Comparison of ENCODE assay signal across 8 cellular contexts in the genomic region with DNA sequence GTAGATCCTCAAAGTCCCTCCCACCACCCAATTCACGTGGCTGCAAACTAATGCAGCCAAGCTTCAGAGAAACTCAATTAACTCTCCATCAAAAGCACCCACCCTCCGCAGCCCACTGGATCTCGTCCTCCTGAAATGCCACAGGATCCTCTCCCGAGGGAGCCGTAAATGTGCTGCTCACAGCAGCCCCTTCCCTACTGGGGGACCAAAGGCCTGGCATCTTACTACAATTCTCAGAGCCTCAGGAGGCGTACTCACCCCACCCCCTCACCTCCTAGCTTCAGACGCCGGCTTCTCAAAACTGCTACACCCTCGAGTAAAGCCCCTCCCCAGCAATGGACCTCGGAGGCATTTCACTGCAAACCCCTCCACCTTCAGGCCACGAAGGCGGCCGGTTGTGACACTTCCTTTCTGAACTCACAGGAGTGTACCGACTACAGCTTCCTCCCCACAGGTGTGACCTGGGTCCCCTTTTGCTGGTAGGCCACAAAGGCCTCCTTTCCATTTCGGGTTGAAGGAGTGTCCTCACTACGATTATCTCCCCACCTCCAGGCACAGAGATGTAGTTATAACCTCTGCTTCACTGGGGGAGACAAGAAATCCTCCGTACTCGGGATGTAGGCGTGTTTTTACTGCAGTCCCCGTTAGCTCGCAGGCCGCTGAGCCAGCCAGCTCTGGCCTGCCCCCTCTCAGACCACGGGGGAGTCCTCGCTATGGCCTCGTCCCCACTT. TPM values are rescaled to one million over a fixed set of nuclear protein-coding genes. Genes with fewer than 3 reads are reported as not detected.
A peak's percentile ranks its signal among the peaks of the same experiment; 100 is the strongest.
DNase-seq lines count a peak whose midpoint lies in the region; ATAC-seq and TF ChIP-seq lines count a peak whose summit lies in the region.

No MANE protein-coding gene starts in this region.

- CTCF ChIA-PET in activated CD4-positive, alpha-beta T cell treated with anti-CD3 and anti-CD28 coated beads, Interleukin-2, amount 10 ng/mL, durations not matched to agents 7 days and 5 days (lab: Charles Lee), result interaction anchor here (0.6 to 2.2 kb wide), 8 partner anchors 9 to 201 kb away, joined by 3 to 7 read pairs (median 3); a partner anchor contains a TSS

- H3K27ac ChIP-seq in colonic mucosa, result peak overlapping the region; percentile 89

- peaks cover 37% of the 10 kb centered on the region for H3K36me3 Mint-ChIP-seq in activated CD4-positive, alpha-beta T cell treated with anti-CD3 and anti-CD28 coated beads, Interleukin-2, amount 10 ng/mL, durations not matched to agents 7 days and 5 days (ENCODE audit: low read depth)

- H3K9me3 Mint-ChIP-seq in activated CD4-positive, alpha-beta T cell treated with anti-CD3 and anti-CD28 coated beads, Interleukin-2, amount 10 ng/mL, durations not matched to agents 7 days and 5 days, result no peaks in the 10 kb centered on the region

- no peaks in the 10 kb centered on the region for H3K36me3 ChIP-seq in colonic mucosa

- DNase-seq in NCI-H2029 (lab: John Stamatoyannopoulos, UW), result peak; percentile 45
- DNase-seq in NCI-H2029 treated with DMSO at 0.1 percent for 48 hours (lab: John Stamatoyannopoulos, UW), result no peak
- DNase-seq in NCI-H2227 (lab: John Stamatoyannopoulos, UW; ENCODE audit: unreplicated experiment), result peak; percentile 80
- DNase-seq in activated CD4-positive, alpha-beta T cell treated with anti-CD3 and anti-CD28 coated beads, Interleukin-2, amount 10 ng/mL, durations not matched to agents 7 days and 5 days, result peak; percentile 76
- peak; percentile 69 for DNase-seq in colonic mucosa
- peak; percentile 51 for DNase-seq in medulla oblongata (ENCODE audit: extremely low spot score)
- peak; percentile 30 for DNase-seq in stimulated activated CD8-positive, alpha-beta memory T cell treated with anti-CD3 and anti-CD28 coated beads, Interleukin-15, amount 100 ng/mL, for 1 hour (ENCODE audit: low read depth)

- H3K4me3 Mint-ChIP-seq in activated CD4-positive, alpha-beta T cell treated with anti-CD3 and anti-CD28 coated beads, Interleukin-2, amount 10 ng/mL, durations not matched to agents 7 days and 5 days, result peak overlapping the region; percentile 98

- H3K4me1 Mint-ChIP-seq in activated CD4-positive, alpha-beta T cell treated with anti-CD3 and anti-CD28 coated beads, Interleukin-2, amount 10 ng/mL, durations not matched to agents 7 days and 5 days, result peaks cover 47% of the 10 kb centered on the region

- H3K4me1 ChIP-seq in colonic mucosa, result peaks cover 11% of the 10 kb centered on the region

- H3K4me3 ChIP-seq in colonic mucosa, result peak overlapping the region; percentile 54

- POLR2A ChIA-PET in activated CD4-positive, alpha-beta T cell treated with anti-CD3 and anti-CD28 coated beads, Interleukin-2, amount 10 ng/mL, durations not matched to agents 7 days and 5 days (lab: Charles Lee), result interaction anchor here (0.9 to 1.4 kb wide), 5 partner anchors 46 to 290 kb away, joined by 3 to 9 read pairs (median 6); a partner anchor contains a TSS

- intact Hi-C loops in colonic mucosa (cut with DNase I), result loop anchor here (5.0 kb wide), 1 partner anchor 47 kb away; a partner anchor contains a TSS

- peak overlapping the region; percentile 100 for H3K9ac ChIP-seq in colonic mucosa (ENCODE audit: low read depth in 2 of 2, low read length in 2 of 2)

- ATAC-seq in HG02840 (IDR thresholded peaks at IDR 0.05; ENCODE audit: low FRiP score, unreplicated experiment), result peak; percentile 25

- TF ChIP-seq CTCF in colonic mucosa (IDR thresholded peaks at IDR 0.05), result no peak

- no peaks in the 10 kb centered on the region for H3K27me3 ChIP-seq in colonic mucosa

- H3K9me3 ChIP-seq in colonic mucosa, result no peaks in the 10 kb centered on the region

- no peaks in the 10 kb centered on the region for H3K27me3 Mint-ChIP-seq in activated CD4-positive, alpha-beta T cell treated with anti-CD3 and anti-CD28 coated beads, Interleukin-2, amount 10 ng/mL, durations not matched to agents 7 days and 5 days

- H3K27ac Mint-ChIP-seq in activated CD4-positive, alpha-beta T cell treated with anti-CD3 and anti-CD28 coated beads, Interleukin-2, amount 10 ng/mL, durations not matched to agents 7 days and 5 days, result peak overlapping the region; percentile 99

RNA-seq across cellular contexts. Expression of a gene that starts 0.7 kb away (rescaled TPM):
- 100 to 1,000 TPM; 252 to 256 TPM for total RNA-seq in activated CD4-positive, alpha-beta T cell treated with anti-CD3 and anti-CD28 coated beads, Interleukin-2, amount 10 ng/mL, durations not matched to agents 7 days and 5 days
- total RNA-seq in colonic mucosa, result 100 to 1,000 TPM; 137 to 152 TPM

RNA-seq across cellular contexts. Expression of a gene that starts 0.7 kb away (rescaled TPM):
- 100 to 1,000 TPM; 121 to 127 TPM for total RNA-seq in activated CD4-positive, alpha-beta T cell treated with anti-CD3 and anti-CD28 coated beads, Interleukin-2, amount 10 ng/mL, durations not matched to agents 7 days and 5 days
- total RNA-seq in colonic mucosa, result 10 to 100 TPM; 63.8 to 74.5 TPM

RNA-seq across cellular contexts. Expression of a gene that starts 35.2 kb away (rescaled TPM):
- total RNA-seq in activated CD4-positive, alpha-beta T cell treated with anti-CD3 and anti-CD28 coated beads, Interleukin-2, amount 10 ng/mL, durations not matched to agents 7 days and 5 days, result 10 to 100 TPM; 33.2 to 36.6 TPM
- 10 to 100 TPM; 42.0 to 45.1 TPM for total RNA-seq in colonic mucosa

RNA-seq across cellular contexts. Expression of a gene that starts 35.2 kb away (rescaled TPM):
- total RNA-seq in activated CD4-positive, alpha-beta T cell treated with anti-CD3 and anti-CD28 coated beads, Interleukin-2, amount 10 ng/mL, durations not matched to agents 7 days and 5 days, result 100 to 1,000 TPM in 1 of 2 experiments, 10 to 100 TPM in 1; 55.0 to 103 TPM
- 100 to 1,000 TPM; 189 to 268 TPM for total RNA-seq in colonic mucosa

RNA-seq across cellular contexts. Expression of a gene that starts 48.3 kb away (rescaled TPM):
- total RNA-seq in activated CD4-positive, alpha-beta T cell treated with anti-CD3 and anti-CD28 coated beads, Interleukin-2, amount 10 ng/mL, durations not matched to agents 7 days and 5 days, result 1 to 10 TPM; 1.7 to 1.9 TPM
- total RNA-seq in colonic mucosa, result 1 to 10 TPM; 5.7 to 8.6 TPM
